Comparison of ENCODE assay signal across 9 cellular contexts in genomic region chr3:14432996-14433572, GRCh38. TPM values are rescaled to one million over a fixed set of nuclear protein-coding genes. Genes with fewer than 3 reads are reported as not detected.
DNase-seq lines count a peak whose midpoint lies in the region; ATAC-seq, FAIRE-seq and TF ChIP-seq lines count a peak whose summit lies in the region.
"Had no signal": no experiment of that assay in that cellular context is flagged by ENCODE, and none has a peak within 500 bp of the region (broad histone marks: within the 10 kb centered on the region; RNA-seq: fewer than 3 reads in every experiment).

No MANE protein-coding gene starts in this region.

- H3K4me2 ChIP-seq in A549 = peak overlapping the region; percentile 55; the same call in 2 of the 3 replicates

- TF ChIP-seq CTCF in A549 (IDR thresholded peaks at IDR 0.05) (no peak), GM12864 (IDR thresholded peaks at IDR 0.05; ENCODE audit: low read depth, low read length, missing control alignments) (no peak)

- H3K9ac ChIP-seq in mucosa of stomach (ENCODE audit: low read length) = peak overlapping the region; percentile 29

- no peak for ATAC-seq in A549
- no peak for ATAC-seq in GM18870 (IDR thresholded peaks at IDR 0.05; ENCODE audit: unreplicated experiment)
- ATAC-seq in HG03439 (IDR thresholded peaks at IDR 0.05; ENCODE audit: unreplicated experiment) = no peak

- WGBS in A549 (ENCODE audit: missing lambda C conversion rate) = 86% methylated on average over 13 of the region's 13 CpGs

- DNase-seq in A549 (ENCODE audit: low read depth in 1 of 2, low spot score in 1 of 2) = no peak
- no peak for DNase-seq in GM12864 (ENCODE audit: low read depth)
- no peak for DNase-seq in NCI-H2171 (lab: John Stamatoyannopoulos, UW)
- no peak for DNase-seq in SIG-M5 (lab: John Stamatoyannopoulos, UW)

- H3K4me3 Mint-ChIP-seq in activated naive CD8-positive, alpha-beta T cell = peak overlapping the region; percentile 80

- no peaks in the 10 kb centered on the region for H3K9me3 ChIP-seq in A549
- H3K9me3 ChIP-seq in mucosa of stomach (ENCODE audit: control insufficient read depth, low read length) = no peaks in the 10 kb centered on the region

- TF ChIP-seq EP300 in A549 (IDR thresholded peaks at IDR 0.05) = no peak

- POLR2A ChIA-PET in A549 (lab: Yijun Ruan, JAX) = interaction anchor here (1.4 to 1.9 kb wide), 2 partner anchors 9 to 20 kb away, joined by 5 read pairs; no protein-coding TSS in a partner anchor

- no peaks in the 10 kb centered on the region for H3K27me3 Mint-ChIP-seq in activated naive CD8-positive, alpha-beta T cell

- H3K27ac ChIP-seq in A549 = peak overlapping the region; percentile 44 to 85; a peak in 5 of 6 replicates

- TF ChIP-seq POLR2A in A549 (IDR thresholded peaks at IDR 0.05; ENCODE audit: low read length) = no peak

- H3K4me3 ChIP-seq in A549 (no peak overlapping the region), GM12864 (ENCODE audit: low read depth, low read length) (peak overlapping the region; percentile 45; the same call in 1 of the 2 replicates), mucosa of stomach (ENCODE audit: low read length) (no peak overlapping the region)

- no peaks in the 10 kb centered on the region for H3K36me3 ChIP-seq in mucosa of stomach (ENCODE audit: control insufficient read depth, insufficient read depth, low read length)

- no peak for FAIRE-seq in A549 (lab: Jason Lieb, UNC)
- FAIRE-seq: TTC549 had no signal

- peaks cover 67% of the 10 kb centered on the region for H3K4me1 Mint-ChIP-seq in activated naive CD8-positive, alpha-beta T cell (ENCODE audit: low read depth)

- H3K36me3 Mint-ChIP-seq in activated naive CD8-positive, alpha-beta T cell = no peaks in the 10 kb centered on the region

- no peaks in the 10 kb centered on the region for H3K27me3 ChIP-seq in mucosa of stomach (ENCODE audit: control insufficient read depth, insufficient read depth, low read length)

- H3K4me1 ChIP-seq in A549 = peaks cover 88% of the 10 kb centered on the region
- H3K4me1 ChIP-seq in mucosa of stomach (ENCODE audit: control insufficient read depth, insufficient read depth, low read length) = peaks cover 86% of the 10 kb centered on the region

- no peak for TF ChIP-seq RAD21 in A549 (conservative IDR thresholded peaks at IDR 0.05 in 1 of 2, IDR thresholded peaks at IDR 0.05 in 1 of 2)

- H3K9me3 Mint-ChIP-seq in activated naive CD8-positive, alpha-beta T cell (ENCODE audit: low read depth) = no peaks in the 10 kb centered on the region

- peak overlapping the region; percentile 97 for H3K27ac Mint-ChIP-seq in activated naive CD8-positive, alpha-beta T cell

- CTCF ChIA-PET in A549 (lab: Yijun Ruan, JAX) = interaction anchor here (0.8 to 2.8 kb wide), 10 partner anchors 9 to 553 kb away, joined by 3 to 9 read pairs (median 3); partner anchors contain the start of gene WNT7A

TF ChIP-seq in A549, 52 proteins besides CTCF, POLR2A, EP300 and RAD21:
- TF ChIP-seq NPAS2 (CRISPR knock-in tag; IDR thresholded peaks at IDR 0.05; ENCODE audit: borderline replicate concordance) (no peak), HES2 (IDR thresholded peaks at IDR 0.05) (no peak), FOSB (CRISPR knock-in tag; IDR thresholded peaks at IDR 0.05) (no peak), MAZ (IDR thresholded peaks at IDR 0.05; ENCODE audit: borderline replicate concordance, low read depth, low read length) (no peak), E2F6 (IDR thresholded peaks at IDR 0.05; ENCODE audit: borderline replicate concordance, low read depth) (no peak), SMC3 (IDR thresholded peaks at IDR 0.05) (no peak), FOSL2 (IDR thresholded peaks at IDR 0.05) (no peak), FOSL2 (CRISPR knock-in tag; IDR thresholded peaks at IDR 0.05) (no peak)

RNA-seq across cellular contexts. Expression of gene SLC6A6, which starts 30.7 kb away (rescaled TPM):
- polyA plus RNA-seq in A549 (2011; rRNA removed) = 73.3 and 76.2 TPM in 2 replicates
- polyA plus RNA-seq in A549 (2012; cell fraction: cytosol; rRNA removed) = 39.4 and 55.1 TPM in 2 replicates
- 144 and 151 TPM in 2 replicates for polyA plus RNA-seq in A549 (2012; cell fraction: nucleus; rRNA removed)
- 66.2 to 73.8 TPM (median 66.5 TPM) in 3 replicates for polyA plus RNA-seq in A549 (2017; fragmentation: RNase III; extraction: RNeasy Plus Mini Kit Qiagen cat#74134 plus additional on column Dnase treatment)
- 141 and 148 TPM in 2 replicates for polyA minus RNA-seq in A549 (2011; rRNA and poly(A)+ RNA removed)
